In the genomic region with DNA sequence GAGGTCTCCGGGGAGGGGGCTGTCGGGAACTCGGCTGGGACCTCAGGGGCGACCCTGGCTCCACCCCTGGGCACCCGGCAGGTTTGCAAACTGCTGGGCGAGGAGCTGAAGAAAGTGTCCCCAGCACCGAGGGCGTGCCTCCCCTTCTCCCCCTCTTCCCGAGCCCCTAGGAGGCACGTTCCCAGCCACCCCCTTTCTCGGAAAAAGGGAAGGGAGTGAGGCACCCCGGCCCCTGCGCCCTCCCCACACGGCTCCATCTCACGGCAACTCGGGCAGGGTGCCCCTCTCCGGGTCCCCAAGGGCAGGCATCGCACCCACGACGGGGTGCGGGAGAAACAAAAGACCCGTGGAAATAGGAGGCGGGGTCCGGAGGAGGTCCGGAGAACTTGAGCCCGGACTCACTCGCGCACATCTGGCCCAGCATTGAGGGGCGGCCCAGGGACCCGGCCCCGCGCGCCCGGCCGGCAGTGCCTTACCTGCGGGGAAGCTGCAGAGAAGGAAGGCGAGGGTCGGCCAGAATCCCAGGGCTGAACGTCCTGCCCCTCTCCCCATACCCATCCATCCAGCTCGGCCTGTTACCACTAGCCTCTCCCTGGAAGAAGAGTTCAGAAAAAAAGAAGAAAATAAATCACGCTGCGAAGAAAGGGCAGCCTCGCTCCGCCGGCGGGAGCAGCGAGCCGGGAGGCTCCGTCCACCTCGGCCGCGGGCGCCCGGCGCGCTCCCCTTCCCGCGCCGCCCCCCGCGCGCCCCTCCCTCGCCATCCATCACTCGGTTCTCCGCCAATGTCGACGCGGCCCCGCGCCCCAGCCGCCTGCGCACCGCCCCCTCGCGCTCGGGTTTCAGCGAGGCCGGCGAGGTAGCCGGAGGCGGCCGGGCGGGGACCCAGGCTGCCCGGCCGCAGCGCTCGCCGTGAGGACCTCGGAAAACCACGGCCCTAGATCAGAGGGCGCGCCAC, we compare ENCODE assay signal across 1 cellular context.
A peak's percentile ranks its signal among the peaks of the same experiment; 100 is the strongest.
TF ChIP-seq lines count a peak whose summit lies in the region.

No MANE protein-coding gene starts in this region.

TF ChIP-seq in K562, 482 proteins besides CTCF, POLR2A, EP300 and RAD21 (continued from another document):
- 0 out of 2 replicates have a peak, but pooled peaks have one; percentile 33 for TF ChIP-seq ZBTB17 (CRISPR knock-in tag; IDR thresholded peaks at IDR 0.05)
- TF ChIP-seq EP400 (IDR thresholded peaks at IDR 0.05): no peak
- no peak for TF ChIP-seq RBFOX2 (IDR thresholded peaks at IDR 0.05; ENCODE audit: low read depth, low read length)
- no peak for TF ChIP-seq MIER1 (IDR thresholded peaks at IDR 0.05; ENCODE audit: low read depth)
- 0 out of 2 replicates have a peak, but pooled peaks have one; percentile 35 for TF ChIP-seq SAFB (IDR thresholded peaks at IDR 0.05; ENCODE audit: borderline replicate concordance, low read depth, low read length)
- TF ChIP-seq NRF1 (conservative IDR thresholded peaks at IDR 0.05 in 1 of 2, IDR thresholded peaks at IDR 0.05 in 1 of 2): peak in 1 of 2 experiments; percentile 36; a peak in 2 of 4 replicates
- no peak for TF ChIP-seq TARDBP (IDR thresholded peaks at IDR 0.05)
- TF ChIP-seq, protein P1, sequence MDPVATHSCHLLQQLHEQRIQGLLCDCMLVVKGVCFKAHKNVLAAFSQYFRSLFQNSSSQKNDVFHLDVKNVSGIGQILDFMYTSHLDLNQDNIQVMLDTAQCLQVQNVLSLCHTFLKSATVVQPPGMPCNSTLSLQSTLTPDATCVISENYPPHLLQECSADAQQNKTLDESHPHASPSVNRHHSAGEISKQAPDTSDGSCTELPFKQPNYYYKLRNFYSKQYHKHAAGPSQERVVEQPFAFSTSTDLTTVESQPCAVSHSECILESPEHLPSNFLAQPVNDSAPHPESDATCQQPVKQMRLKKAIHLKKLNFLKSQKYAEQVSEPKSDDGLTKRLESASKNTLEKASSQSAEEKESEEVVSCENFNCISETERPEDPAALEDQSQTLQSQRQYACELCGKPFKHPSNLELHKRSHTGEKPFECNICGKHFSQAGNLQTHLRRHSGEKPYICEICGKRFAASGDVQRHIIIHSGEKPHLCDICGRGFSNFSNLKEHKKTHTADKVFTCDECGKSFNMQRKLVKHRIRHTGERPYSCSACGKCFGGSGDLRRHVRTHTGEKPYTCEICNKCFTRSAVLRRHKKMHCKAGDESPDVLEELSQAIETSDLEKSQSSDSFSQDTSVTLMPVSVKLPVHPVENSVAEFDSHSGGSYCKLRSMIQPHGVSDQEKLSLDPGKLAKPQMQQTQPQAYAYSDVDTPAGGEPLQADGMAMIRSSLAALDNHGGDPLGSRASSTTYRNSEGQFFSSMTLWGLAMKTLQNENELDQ (CRISPR knock-in tag; IDR thresholded peaks at IDR 0.05; ENCODE audit: borderline replicate concordance): no peak
TF ChIP-seq in K562: peak in this region for 6.
